Comparison of ENCODE assay signal across 8 cellular contexts in the genomic region with DNA sequence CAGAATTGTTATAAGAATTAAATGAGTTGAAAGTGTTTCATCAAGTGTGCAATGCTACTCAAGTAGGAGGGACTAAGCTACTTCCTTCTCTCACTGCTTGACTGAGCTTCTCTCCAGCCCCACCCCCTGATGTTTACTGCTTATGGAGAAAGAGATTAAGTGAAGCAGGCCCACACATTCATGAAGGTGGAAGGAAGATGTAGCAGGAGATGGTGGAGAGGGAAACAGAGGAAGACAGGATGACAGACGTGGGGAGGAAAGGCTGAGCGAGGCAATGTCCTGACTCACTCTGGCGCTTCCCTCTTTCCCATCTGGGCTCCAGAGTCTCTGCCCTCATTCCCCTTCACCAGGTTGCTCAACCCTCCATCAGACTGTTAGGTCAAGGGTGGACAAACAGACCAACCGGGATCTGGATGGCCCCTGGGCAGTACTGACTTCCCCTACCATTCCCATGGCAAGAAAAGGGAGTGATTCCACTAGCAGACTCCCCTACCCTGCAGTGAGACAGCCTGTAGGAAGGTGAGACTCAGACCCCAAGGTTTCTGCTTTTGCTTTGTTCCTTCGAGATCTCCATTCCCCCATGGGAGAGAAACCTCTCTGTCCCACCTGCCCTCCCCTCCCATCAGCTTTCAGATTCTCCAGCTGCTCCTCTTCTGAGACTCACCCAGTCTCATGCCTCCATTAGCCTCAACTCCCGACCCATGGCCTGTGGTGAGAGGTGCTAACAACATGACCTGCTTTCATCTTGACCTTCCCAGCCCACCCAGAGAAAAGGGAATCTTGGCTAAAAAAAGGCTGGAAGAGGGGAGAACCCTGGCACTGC.
A peak's percentile ranks its signal among the peaks of the same experiment; 100 is the strongest.
DNase-seq lines count a peak whose midpoint lies in the region; ATAC-seq and TF ChIP-seq lines count a peak whose summit lies in the region.

No MANE protein-coding gene starts in this region.

- H3K9me3 ChIP-seq in SK-N-MC (ENCODE audit: low read depth, low read length) (no peaks in the 10 kb centered on the region), neutrophil (no peaks in the 10 kb centered on the region)
- no peaks in the 10 kb centered on the region for H3K9me3 ChIP-seq in effector memory CD4-positive, alpha-beta T cell (ENCODE audit: control insufficient read depth, low read length)

- H3K27me3 ChIP-seq in effector memory CD4-positive, alpha-beta T cell (replicated peaks; ENCODE audit: control insufficient read depth, insufficient read depth, low read length, poor library complexity, severe bottlenecking): no peaks in the 10 kb centered on the region
- H3K27me3 ChIP-seq in neutrophil: no peaks in the 10 kb centered on the region

- peak overlapping the region; percentile 95 for H3K27ac ChIP-seq in SK-N-MC
- H3K27ac ChIP-seq in effector memory CD4-positive, alpha-beta T cell (ENCODE audit: insufficient read depth, low read length, poor library complexity, severe bottlenecking): peak overlapping the region; percentile 44
- H3K27ac ChIP-seq in neutrophil: peak overlapping the region; percentile 97

- H3K4me1 ChIP-seq in effector memory CD4-positive, alpha-beta T cell (ENCODE audit: control insufficient read depth, insufficient read depth, low read length, poor library complexity, severe bottlenecking): peaks cover 36% of the 10 kb centered on the region
- H3K4me1 ChIP-seq in neutrophil (ENCODE audit: control insufficient read depth in 1 of 2, insufficient read depth in 1 of 2, low read depth in 1 of 2, low read length in 1 of 2): peaks cover 52 to 57% of the 10 kb centered on the region in 2 experiments

- H3K4me3 ChIP-seq in SK-N-MC (peak overlapping the region; percentile 93), neutrophil (ENCODE audit: low read depth in 1 of 2, low read length in 1 of 2) (peak overlapping the region; percentile 48 to 81)
- H3K4me3 ChIP-seq in effector memory CD4-positive, alpha-beta T cell (ENCODE audit: insufficient read depth, low read depth, low read length, poor library complexity, severe bottlenecking): no peak overlapping the region

- TF ChIP-seq CTCF in neutrophil (IDR thresholded peaks at IDR 0.05): no peak

- peak; percentile 40 for DNase-seq in stimulated activated CD4-positive, alpha-beta T cell treated with anti-CD3 and anti-CD28 coated beads, Interleukin-4, amount 100 ng/mL, for 24 hours
- DNase-seq in stimulated activated CD4-positive, alpha-beta T cell treated with anti-CD3 and anti-CD28 coated beads, Interleukin-2, amount 100 ng/mL, for 24 hours: no peak
- DNase-seq in SK-N-MC (ENCODE audit: low read depth, low spot score): no peak
- no peak for DNase-seq in effector memory CD4-positive, alpha-beta T cell
- DNase-seq in NK-92 treated with Interleukin-12 subunit alpha and Interleukin-12 subunit beta, amount 100 ng/mL, for 24 hours (lab: John Stamatoyannopoulos, UW): no peak
- DNase-seq in DMS114 treated with DMSO at 0.1 percent for 48 hours (lab: John Stamatoyannopoulos, UW; ENCODE audit: unreplicated experiment): no peak

- H3K36me3 ChIP-seq in SK-N-MC (ENCODE audit: insufficient read depth, low read length) (peaks cover 4% of the 10 kb centered on the region; the same call in 1 of the 2 replicates), neutrophil (no peaks in the 10 kb centered on the region)
- H3K36me3 ChIP-seq in effector memory CD4-positive, alpha-beta T cell (ENCODE audit: control insufficient read depth, insufficient read depth, low read length): no peaks in the 10 kb centered on the region

- peak overlapping the region; percentile 81 for H3K9ac ChIP-seq in SK-N-MC (ENCODE audit: insufficient read length)

- ATAC-seq in HG02763 (IDR thresholded peaks at IDR 0.05; ENCODE audit: unreplicated experiment): no peak

Comparison
In these comparisons a context has a peak if more than half of its experiments do, and no peak if none do; other contexts are left out.
1. H3K27ac ChIP-seq: peak in every context shown above with its lines; median percentile 97 in neutrophil; 95 in SK-N-MC; 44 in effector memory CD4-positive, alpha-beta T cell.